Comparison of ENCODE assay signal across 23 cellular contexts in genomic region chr17:61186996-61187395, GRCh38.
"Had no signal": no experiment of that assay in that cellular context is flagged by ENCODE, and none has a peak within 500 bp of the region (broad histone marks: within the 10 kb centered on the region; RNA-seq: fewer than 3 reads in every experiment).

No MANE protein-coding gene starts in this region.

- H3K27me3 ChIP-seq: SJSA1 had no signal

- DNase-seq: Kasumi-1, NCI-H1092, NCI-H1105 treated with DMSO at 0.1 percent for 48 hours, NCI-H1436, NCI-H187, NCI-H2029, NCI-H2081 treated with DMSO at 0.1 percent for 48 hours, NCI-H2171, NCI-H226, NCI-H446, NCI-H510A, NCI-H524 treated with DMSO at 0.1 percent for 48 hours, NCI-H69, NCI-H774, OCI-M1, PC-9, Right ventricle myocardium superior, RPMI8226, SIG-M5 had no signal

- H3K36me3 ChIP-seq: SJSA1 had no signal

- H3K9me3 ChIP-seq: SJSA1 had no signal

- H3K4me3 ChIP-seq: PC-9, SJSA1, SK-N-MC had no signal

- H3K27ac ChIP-seq: KMS-11, PC-9, SJSA1, SK-N-MC had no signal

- H3K4me1 ChIP-seq: SJSA1 had no signal

- FAIRE-seq: RCC 7860 had no signal
